Comparison of ENCODE assay signal across 23 cellular contexts in genomic region chr2:29001791-29002190, GRCh38. TPM values are rescaled to one million over a fixed set of nuclear protein-coding genes. Genes with fewer than 3 reads are reported as not detected.
A peak's percentile ranks its signal among the peaks of the same experiment; 100 is the strongest.
DNase-seq lines count a peak whose midpoint lies in the region; ATAC-seq and TF ChIP-seq lines count a peak whose summit lies in the region.
"Had no signal": no experiment of that assay in that cellular context is flagged by ENCODE, and none has a peak within 500 bp of the region (broad histone marks: within the 10 kb centered on the region; RNA-seq: fewer than 3 reads in every experiment).

No MANE protein-coding gene starts in this region.

- ATAC-seq in natural killer cell (peak in 2 of 3 donors; percentile 36 to 37), upper lobe of left lung (ENCODE audit: low FRiP score in 2 of 2) (no peak)
- ATAC-seq: GM12878, GM23338, pancreas had no signal

- no peak for TF ChIP-seq POLR2A in upper lobe of left lung (IDR thresholded peaks at IDR 0.05)

- DNase-seq in CD4-positive, alpha-beta memory T cell, result peak; percentile 38 to 51 (median 44)
- no peak for DNase-seq in activated naive CD8-positive, alpha-beta T cell treated with anti-CD3 and anti-CD28 coated beads for 36 hours
- DNase-seq in natural killer cell (no peak), upper lobe of left lung (no peak), GM10266 (ENCODE audit: extremely low spot score) (no peak)
- no peak for DNase-seq in activated T-helper 2 cell treated with anti-CD3 and anti-CD28 coated beads, Interferon-gamma antibody, Interleukin-2, Interleukin-4, amounts not matched to agents 10 μg/mL and 5 μg/mL and 100 μg/mL, durations not matched to agents 14 hours and 24 hours and 36 hours (ENCODE audit: low spot score)
- DNase-seq: C1 segment of cervical spinal cord; caudate nucleus; dorsolateral prefrontal cortex; left ventricle myocardium inferior; NCI-H146; NCI-H446; NCI-H82; pancreas; small intestine; stimulated activated CD8-positive, alpha-beta memory T cell treated with anti-CD3 and anti-CD28 coated beads, Interleukin-4, amount 100 ng/mL, for 48 hours; T-helper 1 cell had no signal

- no peak overlapping the region for H3K4me3 ChIP-seq in BLaER1 treated with 17β-estradiol and CSF1 and Interleukin-3, amounts not matched to agents 10 nM and 100 nM
- H3K4me3 ChIP-seq in CD4-positive, alpha-beta memory T cell (ENCODE audit: low read length in 2 of 2), result no peak overlapping the region
- no peak overlapping the region for H3K4me3 ChIP-seq in upper lobe of left lung
- H3K4me3 ChIP-seq: dorsolateral prefrontal cortex, GM12878, GM23338, left ventricle myocardium inferior, pancreas, SJSA1 had no signal

- no peaks in the 10 kb centered on the region for H3K9me3 Mint-ChIP-seq in CD4-positive, alpha-beta memory T cell
- no peaks in the 10 kb centered on the region for H3K9me3 Mint-ChIP-seq in activated naive CD8-positive, alpha-beta T cell treated with anti-CD3 and anti-CD28 coated beads for 36 hours
- no peaks in the 10 kb centered on the region for H3K9me3 Mint-ChIP-seq in natural killer cell
- no peaks in the 10 kb centered on the region for H3K9me3 Mint-ChIP-seq in activated T-helper 2 cell treated with anti-CD3 and anti-CD28 coated beads, Interferon-gamma antibody, Interleukin-2, Interleukin-4, amounts not matched to agents 10 μg/mL and 5 μg/mL and 100 μg/mL, durations not matched to agents 14 hours and 24 hours and 36 hours
- H3K9me3 Mint-ChIP-seq: GM23338, type B pancreatic cell had no signal

- no peaks in the 10 kb centered on the region for H3K36me3 Mint-ChIP-seq in CD4-positive, alpha-beta memory T cell
- no peaks in the 10 kb centered on the region for H3K36me3 Mint-ChIP-seq in activated naive CD8-positive, alpha-beta T cell treated with anti-CD3 and anti-CD28 coated beads for 36 hours
- no peaks in the 10 kb centered on the region for H3K36me3 Mint-ChIP-seq in natural killer cell
- no peaks in the 10 kb centered on the region for H3K36me3 Mint-ChIP-seq in activated T-helper 2 cell treated with anti-CD3 and anti-CD28 coated beads, Interferon-gamma antibody, Interleukin-2, Interleukin-4, amounts not matched to agents 10 μg/mL and 5 μg/mL and 100 μg/mL, durations not matched to agents 14 hours and 24 hours and 36 hours (ENCODE audit: low read depth)
- H3K36me3 Mint-ChIP-seq: type B pancreatic cell had no signal

- H4K20me1 ChIP-seq in BLaER1 treated with 17β-estradiol and CSF1 and Interleukin-3, amounts not matched to agents 10 nM and 100 nM, result no peaks in the 10 kb centered on the region

- TF ChIP-seq CTCF in natural killer cell (IDR thresholded peaks at IDR 0.05), result no peak
- TF ChIP-seq CTCF in upper lobe of left lung (IDR thresholded peaks at IDR 0.05), result no peak
- TF ChIP-seq CTCF in GM10266 (IDR thresholded peaks at IDR 0.05; ENCODE audit: control insufficient read depth, insufficient read depth, low read depth, missing control alignments), result no peak

- H3K9me3 ChIP-seq in BLaER1 treated with 17β-estradiol and CSF1 and Interleukin-3, amounts not matched to agents 10 nM and 100 nM (replicated peaks in 1 of 11), result no peaks in the 10 kb centered on the region
- no peaks in the 10 kb centered on the region for H3K9me3 ChIP-seq in CD4-positive, alpha-beta memory T cell (ENCODE audit: control insufficient read depth in 1 of 2, low read length in 2 of 2)
- no peaks in the 10 kb centered on the region for H3K9me3 ChIP-seq in upper lobe of left lung
- H3K9me3 ChIP-seq: left ventricle myocardium inferior, pancreas, SJSA1 had no signal

- H3K4me3 Mint-ChIP-seq in CD4-positive, alpha-beta memory T cell, result peak overlapping the region; percentile 46 to 83 (median 64)
- H3K4me3 Mint-ChIP-seq in activated naive CD8-positive, alpha-beta T cell treated with anti-CD3 and anti-CD28 coated beads for 36 hours, result no peak overlapping the region
- H3K4me3 Mint-ChIP-seq in natural killer cell, result peak overlapping the region; percentile 68
- H3K4me3 Mint-ChIP-seq in activated T-helper 2 cell treated with anti-CD3 and anti-CD28 coated beads, Interferon-gamma antibody, Interleukin-2, Interleukin-4, amounts not matched to agents 10 μg/mL and 5 μg/mL and 100 μg/mL, durations not matched to agents 14 hours and 24 hours and 36 hours (ENCODE audit: low read depth), result no peak overlapping the region
- H3K4me3 Mint-ChIP-seq: GM23338, type B pancreatic cell had no signal

- peaks cover 16 to 36% (median 27%) of the 10 kb centered on the region in 4 donors for H3K4me1 Mint-ChIP-seq in CD4-positive, alpha-beta memory T cell
- peaks cover 10% of the 10 kb centered on the region for H3K4me1 Mint-ChIP-seq in activated naive CD8-positive, alpha-beta T cell treated with anti-CD3 and anti-CD28 coated beads for 36 hours
- peaks cover 27 to 40% of the 10 kb centered on the region in 2 donors for H3K4me1 Mint-ChIP-seq in natural killer cell
- peaks cover 15% of the 10 kb centered on the region for H3K4me1 Mint-ChIP-seq in activated T-helper 2 cell treated with anti-CD3 and anti-CD28 coated beads, Interferon-gamma antibody, Interleukin-2, Interleukin-4, amounts not matched to agents 10 μg/mL and 5 μg/mL and 100 μg/mL, durations not matched to agents 14 hours and 24 hours and 36 hours (ENCODE audit: low read depth)

- peak overlapping the region; percentile 84 to 99 (median 93) for H3K27ac Mint-ChIP-seq in CD4-positive, alpha-beta memory T cell
- H3K27ac Mint-ChIP-seq in activated naive CD8-positive, alpha-beta T cell treated with anti-CD3 and anti-CD28 coated beads for 36 hours, result peak overlapping the region; percentile 49
- H3K27ac Mint-ChIP-seq in natural killer cell, result peak overlapping the region; percentile 91 to 94
- H3K27ac Mint-ChIP-seq in activated T-helper 2 cell treated with anti-CD3 and anti-CD28 coated beads, Interferon-gamma antibody, Interleukin-2, Interleukin-4, amounts not matched to agents 10 μg/mL and 5 μg/mL and 100 μg/mL, durations not matched to agents 14 hours and 24 hours and 36 hours, result no peak overlapping the region
- H3K27ac Mint-ChIP-seq: GM23338, type B pancreatic cell had no signal

- intact Hi-C loops in CD4-positive, alpha-beta memory T cell (cut with micrococcal nuclease), result loop anchor here (2.0 kb wide), 1 partner anchor 13 kb away; no protein-coding TSS in a partner anchor
- intact Hi-C loops in natural killer cell (cut with micrococcal nuclease), result no loop called here
- intact Hi-C loops in activated T-helper 2 cell treated with anti-CD3 and anti-CD28 coated beads, Interferon-gamma antibody, Interleukin-2, Interleukin-4, amounts not matched to agents 10 μg/mL and 5 μg/mL and 100 μg/mL, durations not matched to agents 14 hours and 24 hours and 36 hours (cut with micrococcal nuclease), result no loop called here

- WGBS in upper lobe of left lung, 2 donors, result 86 to 92% methylated on average over 4 of the region's 4 CpGs

- H3K27me3 Mint-ChIP-seq in CD4-positive, alpha-beta memory T cell, result no peaks in the 10 kb centered on the region
- no peaks in the 10 kb centered on the region for H3K27me3 Mint-ChIP-seq in activated naive CD8-positive, alpha-beta T cell treated with anti-CD3 and anti-CD28 coated beads for 36 hours
- H3K27me3 Mint-ChIP-seq in natural killer cell (ENCODE audit: low read depth in 2 of 2), result no peaks in the 10 kb centered on the region
- peaks cover 4% of the 10 kb centered on the region for H3K27me3 Mint-ChIP-seq in activated T-helper 2 cell treated with anti-CD3 and anti-CD28 coated beads, Interferon-gamma antibody, Interleukin-2, Interleukin-4, amounts not matched to agents 10 μg/mL and 5 μg/mL and 100 μg/mL, durations not matched to agents 14 hours and 24 hours and 36 hours (ENCODE audit: low read depth)

- peak overlapping the region in 6 of 11 experiments; percentile 6 to 96 (median 24); a peak in 7 of 22 replicates for H3K27ac ChIP-seq in BLaER1 treated with 17β-estradiol and CSF1 and Interleukin-3, amounts not matched to agents 10 nM and 100 nM
- H3K27ac ChIP-seq in CD4-positive, alpha-beta memory T cell (ENCODE audit: low read depth, low read length), result peak overlapping the region; percentile 5
- H3K27ac ChIP-seq in upper lobe of left lung, result no peak overlapping the region
- H3K27ac ChIP-seq: dorsolateral prefrontal cortex, left ventricle myocardium inferior, pancreas, SJSA1 had no signal

- H3K4me1 ChIP-seq in BLaER1 treated with 17β-estradiol and CSF1 and Interleukin-3, amounts not matched to agents 10 nM and 100 nM, result peaks cover 14 to 72% (median 26%) of the 10 kb centered on the region in 10 experiments
- H3K4me1 ChIP-seq in CD4-positive, alpha-beta memory T cell (ENCODE audit: insufficient read depth, low read length), result peaks cover 23% of the 10 kb centered on the region
- peaks cover 0 to 14% (median 9%) of the 10 kb centered on the region in 4 donors for H3K4me1 ChIP-seq in upper lobe of left lung
- H3K4me1 ChIP-seq: pancreas, SJSA1 had no signal

- peak overlapping the region in 5 of 11 experiments; percentile 58 to 88 (median 80); a peak in 8 of 22 replicates for H3K4me2 ChIP-seq in BLaER1 treated with 17β-estradiol and CSF1 and Interleukin-3, amounts not matched to agents 10 nM and 100 nM
- H3K4me2 ChIP-seq: GM23338 had no signal

- CTCF ChIA-PET in CD4-positive, alpha-beta memory T cell (lab: Charles Lee; ENCODE audit: partially characterized antibody), result interaction anchor here (1.0 to 5.1 kb wide), 3 partner anchors 12 to 43 kb away, joined by 4 to 76 read pairs (median 6); no protein-coding TSS in a partner anchor

- H3K27me3 ChIP-seq in BLaER1 treated with 17β-estradiol and CSF1 and Interleukin-3, amounts not matched to agents 10 nM and 100 nM, result no peaks in the 10 kb centered on the region
- H3K27me3 ChIP-seq in CD4-positive, alpha-beta memory T cell (ENCODE audit: insufficient read depth, low read length), result no peaks in the 10 kb centered on the region
- H3K27me3 ChIP-seq in upper lobe of left lung, result no peaks in the 10 kb centered on the region
- H3K27me3 ChIP-seq: dorsolateral prefrontal cortex, pancreas, SJSA1 had no signal

- POLR2A ChIA-PET in CD4-positive, alpha-beta memory T cell (lab: Charles Lee; ENCODE audit: partially characterized antibody), result interaction anchor here (1.7 to 5.6 kb wide), 2 partner anchors 12 to 115 kb away, joined by 11 to 164 read pairs; no protein-coding TSS in a partner anchor

- H3K9ac ChIP-seq in BLaER1 treated with 17β-estradiol and CSF1 and Interleukin-3, amounts not matched to agents 10 nM and 100 nM, result peak overlapping the region in 1 of 11 experiments; percentile 9; a peak in 1 of 22 replicates

- no peaks in the 10 kb centered on the region for H3K36me3 ChIP-seq in BLaER1 treated with 17β-estradiol and CSF1 and Interleukin-3, amounts not matched to agents 10 nM and 100 nM
- H3K36me3 ChIP-seq in CD4-positive, alpha-beta memory T cell (ENCODE audit: insufficient read depth, low read length), result no peaks in the 10 kb centered on the region
- H3K36me3 ChIP-seq in upper lobe of left lung, result no peaks in the 10 kb centered on the region
- H3K36me3 ChIP-seq: left ventricle myocardium inferior, pancreas, SJSA1 had no signal

- no peak for TF ChIP-seq EP300 in upper lobe of left lung (IDR thresholded peaks at IDR 0.05)

RNA-seq across cellular contexts. Expression of gene TOGARAM2, which starts 20.7 kb away (rescaled TPM):
- 1 to 10 TPM; 1.8 to 2.7 TPM for total RNA-seq in CD4-positive, alpha-beta memory T cell
- 1 to 10 TPM in 1 of 2 donors, under 1 TPM in 1; 0.46 to 1.6 TPM for polyA plus RNA-seq in CD4-positive, alpha-beta memory T cell
- 1 to 10 TPM; 1.9 to 2.0 TPM for total RNA-seq in activated naive CD8-positive, alpha-beta T cell treated with anti-CD3 and anti-CD28 coated beads for 36 hours
- 10 to 100 TPM; 25.9 to 53.2 (median 30.8) TPM for total RNA-seq in natural killer cell
- total RNA-seq in activated T-helper 2 cell treated with anti-CD3 and anti-CD28 coated beads, Interferon-gamma antibody, Interleukin-2, Interleukin-4, amounts not matched to agents 10 μg/mL and 5 μg/mL and 100 μg/mL, durations not matched to agents 14 hours and 24 hours and 36 hours, result 3.0 and 4.0 TPM in 2 replicates
- total RNA-seq in upper lobe of left lung, result 10 to 100 TPM in 4 of 6 donors, 1 to 10 TPM in 1, under 1 TPM in 1; 0.37 to 24.5 (median 10.9) TPM
- total RNA-seq: endothelial cell of umbilical vein had no signal
- polyA plus RNA-seq: endothelial cell of umbilical vein had no signal

Comparison
In these comparisons a context has a peak if more than half of its experiments do, and no peak if none do; other contexts are left out.
1. H3K27ac ChIP-seq: peak in BLaER1 treated with 17β-estradiol and CSF1 and Interleukin-3, amounts not matched to agents 10 nM and 100 nM (6 of 11) and CD4-positive, alpha-beta memory T cell (single experiment); none in upper lobe of left lung (0 of 4).
2. DNase-seq: peak in CD4-positive, alpha-beta memory T cell (5 of 5); none in activated naive CD8-positive, alpha-beta T cell treated with anti-CD3 and anti-CD28 coated beads for 36 hours (single experiment), natural killer cell (single experiment), activated T-helper 2 cell treated with anti-CD3 and anti-CD28 coated beads, Interferon-gamma antibody, Interleukin-2, Interleukin-4, amounts not matched to agents 10 μg/mL and 5 μg/mL and 100 μg/mL, durations not matched to agents 14 hours and 24 hours and 36 hours (single experiment), upper lobe of left lung (0 of 2) and GM10266 (single experiment).
3. H3K4me3 Mint-ChIP-seq: peak in CD4-positive, alpha-beta memory T cell (8 of 8) and natural killer cell (single experiment); none in activated naive CD8-positive, alpha-beta T cell treated with anti-CD3 and anti-CD28 coated beads for 36 hours (single experiment) and activated T-helper 2 cell treated with anti-CD3 and anti-CD28 coated beads, Interferon-gamma antibody, Interleukin-2, Interleukin-4, amounts not matched to agents 10 μg/mL and 5 μg/mL and 100 μg/mL, durations not matched to agents 14 hours and 24 hours and 36 hours (single experiment).
4. ATAC-seq: peak in natural killer cell (2 of 3); none in upper lobe of left lung (0 of 2).